1 cellular context compared by ENCODE assay signal in genomic region chr1:89080068-89080467, GRCh38.
TF ChIP-seq lines count a peak whose summit lies in the region.

No MANE protein-coding gene starts in this region.

TF ChIP-seq in K562, 482 proteins besides CTCF, POLR2A, EP300 and RAD21:
- TF ChIP-seq TRIM28 (IDR thresholded peaks at IDR 0.05): peak; percentile 51; the same call in 1 of the 2 replicates
